Comparison of ENCODE assay signal across 15 cellular contexts in genomic region chr7:80775972-80776371, GRCh38.
DNase-seq lines count a peak whose midpoint lies in the region; ATAC-seq and TF ChIP-seq lines count a peak whose summit lies in the region.
"Had no signal": no experiment of that assay in that cellular context is flagged by ENCODE, and none has a peak within 500 bp of the region (broad histone marks: within the 10 kb centered on the region; RNA-seq: fewer than 3 reads in every experiment).

No MANE protein-coding gene starts in this region.

- H3K4me1 ChIP-seq in Panc1 (ENCODE audit: control insufficient read depth, insufficient read depth, low read length) (peaks cover 40% of the 10 kb centered on the region), upper lobe of right lung (peaks cover 6% of the 10 kb centered on the region), body of pancreas (no peaks in the 10 kb centered on the region)

- DNase-seq in MV-4-11 (lab: John Stamatoyannopoulos, UW) (peak; percentile 8), Panc1 (ENCODE audit: low read depth, low spot score) (no peak), left ventricle myocardium superior (no peak), upper lobe of right lung (no peak), body of pancreas (no peak)
- no peak for DNase-seq in stimulated activated CD4-positive, alpha-beta T cell treated with anti-CD3 and anti-CD28 coated beads, Interleukin-4, amount 100 ng/mL, for 24 hours
- DNase-seq: ACHN, Caco-2, DMS53, GOT3, NCI-H1417, NCI-H187 treated with DMSO at 0.1 percent for 48 hours, NCI-H446, NCI-H774 had no signal

- H3K4me3 ChIP-seq in Panc1 (ENCODE audit: low read depth in 2 of 2, low read length in 2 of 2) (no peak overlapping the region), upper lobe of right lung (no peak overlapping the region), body of pancreas (no peak overlapping the region)

- no TSS peak for BruUV-seq in Panc1 (replicated peaks; lab: Mats Ljungman, UMichigan)

- H3K27me3 ChIP-seq in Panc1 (ENCODE audit: control insufficient read depth, insufficient read depth, low read length) (no peaks in the 10 kb centered on the region), upper lobe of right lung (no peaks in the 10 kb centered on the region), body of pancreas (no peaks in the 10 kb centered on the region)

- no peak for TF ChIP-seq POLR2A in body of pancreas (IDR thresholded peaks at IDR 0.05)

- ATAC-seq in GM18867 (IDR thresholded peaks at IDR 0.05; ENCODE audit: unreplicated experiment) (peak; percentile 45), Panc1 (no peak), left ventricle myocardium superior (peak; percentile 60), upper lobe of right lung (no peak), body of pancreas (no peak)

- POLR2A ChIA-PET in Panc1 (lab: Charles Lee): no interaction called here

- intact Hi-C loops in Panc1 (cut with micrococcal nuclease; ENCODE audit: unreplicated experiment) (loop anchor here (1.0 kb wide), 1 partner anchor 66 kb away; no protein-coding TSS in a partner anchor), left ventricle myocardium superior (cut with micrococcal nuclease) (no loop called here), upper lobe of right lung (cut with DNase I) (no loop called here), body of pancreas (cut with DNase I) (no loop called here)

- whole genome bisulfite sequencing in body of pancreas, 2 donors: 55 to 61% methylated on average over 4 of the region's 4 CpGs

- in situ Hi-C loops in Panc1 (cut with HindIII; ENCODE audit: low pct_unique_long_range_greater_than_20kb, low sequenced_read_pairs): no loop called here

- peak overlapping the region; percentile 63 for H3K27ac ChIP-seq in Panc1 (ENCODE audit: low read length)
- H3K27ac ChIP-seq in upper lobe of right lung: no peak overlapping the region
- no peak overlapping the region for H3K27ac ChIP-seq in body of pancreas

- TF ChIP-seq CTCF in Panc1 (IDR thresholded peaks at IDR 0.05): no peak
- TF ChIP-seq CTCF in upper lobe of right lung (IDR thresholded peaks at IDR 0.05): no peak
- TF ChIP-seq CTCF in body of pancreas (IDR thresholded peaks at IDR 0.05): no peak

- H3K36me3 ChIP-seq in Panc1 (ENCODE audit: control insufficient read depth, insufficient read depth, low read length) (peaks cover 5% of the 10 kb centered on the region; the same call in 1 of the 2 replicates), upper lobe of right lung (no peaks in the 10 kb centered on the region), body of pancreas (replicated peaks in 1 of 2; ENCODE audit: insufficient read depth in 1 of 2, low read depth in 2 of 2) (no peaks in the 10 kb centered on the region)

- H3K9me3 ChIP-seq in Panc1 (ENCODE audit: control insufficient read depth, insufficient read depth, low read depth, low read length): no peaks in the 10 kb centered on the region
- H3K9me3 ChIP-seq in upper lobe of right lung: no peaks in the 10 kb centered on the region
- H3K9me3 ChIP-seq in body of pancreas: no peaks in the 10 kb centered on the region
- H3K9me3 ChIP-seq: Caco-2 had no signal

- CTCF ChIA-PET in Panc1 (lab: Charles Lee): no interaction called here

Comparison
In these comparisons a context has a peak if more than half of its experiments do, and no peak if none do; other contexts are left out.
1. ATAC-seq: peak in GM18867 (single experiment) and left ventricle myocardium superior (single experiment); none in Panc1 (single experiment), upper lobe of right lung (single experiment) and body of pancreas (single experiment).